ENCODE assay signal across 9 cellular contexts in the genomic region with DNA sequence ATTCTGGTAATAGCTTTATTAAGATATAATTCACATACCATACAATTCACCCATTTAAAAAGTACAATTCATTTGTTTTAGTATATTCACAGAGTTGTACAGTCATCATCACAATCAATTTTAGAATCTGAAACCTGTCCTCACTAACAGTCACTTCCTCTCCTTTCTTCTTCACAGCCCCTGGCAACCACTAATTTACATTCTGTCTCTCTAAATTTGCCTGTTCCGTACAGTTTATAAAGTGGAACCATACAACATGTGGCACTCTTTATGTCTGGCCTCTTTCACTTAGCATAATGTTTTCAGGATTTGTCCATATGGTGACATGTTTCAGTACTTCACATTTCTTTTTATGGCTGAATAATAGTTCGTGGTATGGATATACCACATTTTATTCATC. TPM values are rescaled to one million over a fixed set of nuclear protein-coding genes. Genes with fewer than 3 reads are reported as not detected.
DNase-seq lines count a peak whose midpoint lies in the region; ATAC-seq and TF ChIP-seq lines count a peak whose summit lies in the region.
"Had no signal": no experiment of that assay in that cellular context is flagged by ENCODE, and none has a peak within 500 bp of the region (broad histone marks: within the 10 kb centered on the region; RNA-seq: fewer than 3 reads in every experiment).

No MANE protein-coding gene starts in this region.

- peak overlapping the region; percentile 56 for H3K27ac ChIP-seq in DND-41 (ENCODE audit: low read length)

- no peaks in the 10 kb centered on the region for H3K27me3 ChIP-seq in DND-41 (ENCODE audit: insufficient read depth, low read length, poor library complexity)

- peaks cover under 1% of the 10 kb centered on the region for H3K9me3 ChIP-seq in DND-41 (ENCODE audit: insufficient read depth, low read length, severe bottlenecking)

- peaks cover 24% of the 10 kb centered on the region for H3K4me1 ChIP-seq in DND-41 (ENCODE audit: insufficient read depth, low read length)

- H2AFZ ChIP-seq in DND-41 (ENCODE audit: low read depth, low read length): no peak overlapping the region

- H3K4me3 ChIP-seq in DND-41 (ENCODE audit: low read depth in 1 of 2, low read length in 2 of 2): no peak overlapping the region

- H3K36me3 ChIP-seq in DND-41 (ENCODE audit: insufficient read depth, low read length): no peaks in the 10 kb centered on the region

- H3K4me2 ChIP-seq in DND-41 (ENCODE audit: insufficient read depth, low read length): no peak overlapping the region

- H3K79me2 ChIP-seq in DND-41 (ENCODE audit: insufficient read depth, low read length): no peaks in the 10 kb centered on the region

- DNase-seq in DND-41 (no peak), RPMI8226 (peak; percentile 45), H4 (ENCODE audit: low spot score) (no peak), epidermal melanocyte (ENCODE audit: insufficient read length, low spot score) (no peak), NCI-H82 treated with DMSO at 0.1 percent for 48 hours (lab: John Stamatoyannopoulos, UW; ENCODE audit: unreplicated experiment) (no peak), HCEC 1CT (no peak)
- DNase-seq: hippocampal formation had no signal

- no peaks in the 10 kb centered on the region for H4K20me1 ChIP-seq in DND-41 (ENCODE audit: insufficient read depth, low read length)

- no peak for TF ChIP-seq CTCF in DND-41 (IDR thresholded peaks at IDR 0.05; ENCODE audit: borderline replicate concordance, extremely low read depth, low read length, poor library complexity, severe bottlenecking)

- ATAC-seq in DND-41 (ENCODE audit: insufficient read depth, low read depth): peak; percentile 87
- peak; percentile 97 for ATAC-seq in GM19035 (IDR thresholded peaks at IDR 0.05; ENCODE audit: unreplicated experiment)
- peak; percentile 96 for ATAC-seq in HG02973 (IDR thresholded peaks at IDR 0.05; ENCODE audit: unreplicated experiment)

- no peak overlapping the region for H3K9ac ChIP-seq in DND-41 (ENCODE audit: low read depth, low read length)

RNA-seq across cellular contexts. Expression of a gene that starts 22.7 kb away (rescaled TPM):
- 0.06 TPM in 1 of 2 replicates, not detected in the other for total RNA-seq in H4 (2014; rRNA removed; shearing (Covaris generic))
